Comparison of ENCODE assay signal across 13 cellular contexts in the genomic region with DNA sequence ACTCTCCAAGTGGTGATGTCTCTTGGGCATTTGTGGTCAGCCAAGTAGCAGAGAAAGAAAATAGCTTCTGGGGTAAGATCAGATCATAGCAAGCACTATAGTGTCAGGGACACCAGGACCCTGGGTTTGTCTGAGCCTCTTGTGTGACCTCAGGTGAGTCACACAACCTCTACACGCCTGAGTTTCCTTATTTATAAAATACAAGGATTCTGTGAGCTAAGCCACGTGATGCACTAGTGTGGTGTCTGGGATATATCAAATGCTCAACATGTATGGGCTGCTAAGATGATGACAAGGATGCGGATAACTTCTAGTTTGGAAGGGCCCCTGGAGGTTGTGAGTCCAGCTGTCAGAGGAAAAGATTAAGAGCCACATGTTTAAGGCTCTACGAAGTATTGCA. TPM values are rescaled to one million over a fixed set of nuclear protein-coding genes. Genes with fewer than 3 reads are reported as not detected.
DNase-seq lines count a peak whose midpoint lies in the region; ATAC-seq and TF ChIP-seq lines count a peak whose summit lies in the region.
"Had no signal": no experiment of that assay in that cellular context is flagged by ENCODE, and none has a peak within 500 bp of the region (broad histone marks: within the 10 kb centered on the region; RNA-seq: fewer than 3 reads in every experiment).

No MANE protein-coding gene starts in this region.

- no peak overlapping the region for H2AFZ ChIP-seq in smooth muscle cell (ENCODE audit: low read depth)

- H3K27ac ChIP-seq in ascending aorta (peak overlapping the region; percentile 34 to 60), left ventricle myocardium inferior (replicated peaks) (peak overlapping the region; percentile 80), smooth muscle cell (ENCODE audit: low read depth) (peak overlapping the region; percentile 84)

- no peak for TF ChIP-seq CTCF in ascending aorta (IDR thresholded peaks at IDR 0.05)
- no peak for TF ChIP-seq CTCF in left ventricle myocardium inferior (IDR thresholded peaks at IDR 0.05; ENCODE audit: borderline replicate concordance)
- TF ChIP-seq CTCF in smooth muscle cell (IDR thresholded peaks at IDR 0.05; ENCODE audit: borderline replicate concordance, insufficient read depth, poor library complexity, severe bottlenecking): no peak

- 8% methylated on average over 4 of the region's 4 CpGs for WGBS in smooth muscle cell (ENCODE audit: low lambda C conversion rate)

- H3K4me3 ChIP-seq in ascending aorta: no peak overlapping the region
- peak overlapping the region; percentile 17 for H3K4me3 ChIP-seq in left ventricle myocardium inferior
- no peak overlapping the region for H3K4me3 ChIP-seq in smooth muscle cell

- H3F3A ChIP-seq in smooth muscle cell (ENCODE audit: low read depth): peaks cover 9% of the 10 kb centered on the region

- no peak overlapping the region for H3K9ac ChIP-seq in smooth muscle cell (ENCODE audit: low read depth)

- no peaks in the 10 kb centered on the region for H3K79me2 ChIP-seq in smooth muscle cell (ENCODE audit: low read depth)

- DNase-seq in GM04504 (ENCODE audit: low read depth): peak; percentile 20
- no peak for DNase-seq in ascending aorta (ENCODE audit: low spot score in 2 of 2)
- DNase-seq in left ventricle myocardium inferior: no peak
- DNase-seq in smooth muscle cell (lab: John Stamatoyannopoulos, UW; ENCODE audit: unreplicated experiment): no peak
- no peak for DNase-seq in GF-D8 (lab: John Stamatoyannopoulos, UW)
- DNase-seq: activated T-cell treated with anti-CD3 and anti-CD28 coated beads, Interleukin-2, amount 50 U/mL, for 72 hours; DMS79; KG1; stimulated activated CD4-positive, alpha-beta T cell treated with anti-CD3 and anti-CD28 coated beads, Interleukin-4, amount 100 ng/mL, for 1 hour; T-helper 17 cell had no signal

- H3K4me1 ChIP-seq in ascending aorta (no peaks in the 10 kb centered on the region), left ventricle myocardium inferior (peaks cover 48% of the 10 kb centered on the region), smooth muscle cell (ENCODE audit: low read depth) (peaks cover 5% of the 10 kb centered on the region)

- ATAC-seq in GM18505 (IDR thresholded peaks at IDR 0.05; ENCODE audit: unreplicated experiment) (no peak), GM19452 (IDR thresholded peaks at IDR 0.05; ENCODE audit: unreplicated experiment) (no peak), GM21360 (IDR thresholded peaks at IDR 0.05; ENCODE audit: unreplicated experiment) (no peak)
- ATAC-seq: activated T-cell treated with anti-CD3 and anti-CD28 coated beads, Interleukin-2, amount 50 U/mL, for 72 hours; T-helper 17 cell had no signal

- H3K4me2 ChIP-seq in smooth muscle cell: peak overlapping the region; percentile 66

- peaks cover 3 to 25% of the 10 kb centered on the region in 2 donors for H3K36me3 ChIP-seq in ascending aorta
- no peaks in the 10 kb centered on the region for H3K36me3 ChIP-seq in left ventricle myocardium inferior
- H3K36me3 ChIP-seq in smooth muscle cell (ENCODE audit: low read depth): no peaks in the 10 kb centered on the region

- H3K27me3 ChIP-seq in ascending aorta: no peaks in the 10 kb centered on the region
- H3K27me3 ChIP-seq in left ventricle myocardium inferior (ENCODE audit: low read depth): no peaks in the 10 kb centered on the region
- no peaks in the 10 kb centered on the region for H3K27me3 ChIP-seq in smooth muscle cell (ENCODE audit: low read depth)

- H3K9me3 ChIP-seq in ascending aorta (no peaks in the 10 kb centered on the region), left ventricle myocardium inferior (replicated peaks) (no peaks in the 10 kb centered on the region), smooth muscle cell (replicated peaks; ENCODE audit: low read depth) (no peaks in the 10 kb centered on the region)

- intact Hi-C loops in ascending aorta (cut with DNase I): no loop called here
- intact Hi-C loops in left ventricle myocardium inferior (cut with micrococcal nuclease): no loop called here

- no peak for TF ChIP-seq POLR2A in GM18505 (IDR thresholded peaks at IDR 0.05; ENCODE audit: borderline replicate concordance, extremely low read depth, insufficient read depth, insufficient read length)

- H4K20me1 ChIP-seq in smooth muscle cell (ENCODE audit: low read depth): no peaks in the 10 kb centered on the region

RNA-seq across cellular contexts. Expression of a gene that starts 24.5 kb away (rescaled TPM):
- total RNA-seq in ascending aorta (3.1 TPM), left ventricle myocardium inferior (11.8 TPM), smooth muscle cell (12.9 and 19.6 TPM in 2 replicates)
- polyA plus RNA-seq in smooth muscle cell: 7.1 and 11.7 TPM in 2 replicates

RNA-seq across cellular contexts. Expression of a gene that starts 30.4 kb away (rescaled TPM):
- total RNA-seq in ascending aorta (11.3 TPM), left ventricle myocardium inferior (78.6 TPM), smooth muscle cell (8.2 and 11.7 TPM in 2 replicates)
- polyA plus RNA-seq in smooth muscle cell: 16.1 and 19.2 TPM in 2 replicates

RNA-seq across cellular contexts. Expression of a gene that starts 50.1 kb away (rescaled TPM):
- total RNA-seq in ascending aorta (21.5 TPM), left ventricle myocardium inferior (54.6 TPM), smooth muscle cell (99.9 and 120 TPM in 2 replicates)
- polyA plus RNA-seq in smooth muscle cell: 96.3 and 104 TPM in 2 replicates
